ENCODE assay signal across 20 cellular contexts in genomic region chr7:152583006-152583405, GRCh38.
"Had no signal": no experiment of that assay in that cellular context is flagged by ENCODE, and none has a peak within 500 bp of the region (broad histone marks: within the 10 kb centered on the region; RNA-seq: fewer than 3 reads in every experiment).

No MANE protein-coding gene starts in this region.

- H3K27me3 ChIP-seq: SJSA1 had no signal

- H3K27me3 Mint-ChIP-seq: IgD-negative memory B cell had no signal

- H3K9me3 Mint-ChIP-seq: IgD-negative memory B cell had no signal

- H3K4me3 ChIP-seq: SJSA1, SK-N-MC had no signal

- H3K4me1 Mint-ChIP-seq: IgD-negative memory B cell had no signal

- H3K27ac ChIP-seq: HL-60, SJSA1, SK-N-MC had no signal

- H3K36me3 Mint-ChIP-seq: IgD-negative memory B cell had no signal

- DNase-seq: KBM-7, MV-4-11, NCI-H1048, NCI-H1105, NCI-H1417, NCI-H1436 treated with DMSO at 0.1 percent for 48 hours, NCI-H1694, NCI-H187 treated with DMSO at 0.1 percent for 48 hours, NCI-H2029 treated with DMSO at 0.1 percent for 48 hours, NCI-H2227 treated with DMSO at 0.1 percent for 48 hours, NCI-H510A, NCI-H69, NCI-H774, Right ventricle myocardium superior, RPMI8226, SIG-M5 had no signal

- H3K27ac Mint-ChIP-seq: IgD-negative memory B cell had no signal

- H3K4me3 Mint-ChIP-seq: IgD-negative memory B cell had no signal

- H3K9me3 ChIP-seq: SJSA1 had no signal

- H3K4me1 ChIP-seq: SJSA1 had no signal

- H3K36me3 ChIP-seq: SJSA1 had no signal
